ENCODE assay signal across 8 cellular contexts in the genomic region with DNA sequence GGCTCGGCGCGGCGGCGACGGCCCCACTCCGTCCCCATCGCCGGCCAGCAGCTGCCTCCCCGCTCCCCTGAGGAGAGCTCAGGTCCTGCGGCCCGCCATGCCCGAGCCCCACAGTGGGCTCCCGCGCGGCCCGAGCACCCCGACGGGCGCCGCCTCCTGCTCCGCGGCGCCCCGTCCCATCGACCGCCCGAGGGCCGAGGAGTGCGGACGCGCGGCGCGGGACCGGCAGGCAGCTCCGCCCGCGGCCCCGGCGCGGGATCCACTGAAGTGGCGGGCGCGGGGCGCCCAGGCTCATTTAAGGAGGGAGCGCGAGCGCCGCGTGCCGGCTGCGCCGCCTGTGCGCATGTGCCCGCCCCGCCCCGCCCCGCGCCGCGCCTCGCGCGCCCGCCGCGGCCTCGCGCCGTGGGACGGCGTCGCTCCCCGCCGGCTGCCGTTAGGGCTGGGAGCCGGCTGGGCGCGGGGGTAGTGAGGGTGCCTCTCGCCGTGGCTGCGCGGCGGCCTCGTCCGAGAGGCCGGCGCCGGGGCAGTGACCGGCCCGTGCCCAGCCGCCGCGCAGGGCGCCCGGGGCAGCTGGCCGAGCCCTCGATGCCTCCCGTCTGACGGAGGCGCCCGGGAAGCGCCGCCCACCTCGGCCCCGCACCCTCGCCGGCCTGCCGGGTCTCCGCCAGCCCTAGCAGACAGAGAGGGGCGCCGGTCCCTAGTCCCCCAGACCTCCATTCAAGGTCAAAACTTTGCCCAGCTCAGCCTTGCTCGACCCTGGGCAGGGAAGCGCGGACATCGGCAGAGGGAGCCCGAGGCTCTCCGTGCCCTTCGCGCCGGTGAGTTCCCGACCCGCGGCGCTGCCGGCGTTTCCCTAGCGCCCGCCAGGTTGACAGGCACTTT. TPM values are rescaled to one million over a fixed set of nuclear protein-coding genes. Genes with fewer than 3 reads are reported as not detected.
DNase-seq lines count a peak whose midpoint lies in the region; ATAC-seq and TF ChIP-seq lines count a peak whose summit lies in the region.

A gene with protein sequence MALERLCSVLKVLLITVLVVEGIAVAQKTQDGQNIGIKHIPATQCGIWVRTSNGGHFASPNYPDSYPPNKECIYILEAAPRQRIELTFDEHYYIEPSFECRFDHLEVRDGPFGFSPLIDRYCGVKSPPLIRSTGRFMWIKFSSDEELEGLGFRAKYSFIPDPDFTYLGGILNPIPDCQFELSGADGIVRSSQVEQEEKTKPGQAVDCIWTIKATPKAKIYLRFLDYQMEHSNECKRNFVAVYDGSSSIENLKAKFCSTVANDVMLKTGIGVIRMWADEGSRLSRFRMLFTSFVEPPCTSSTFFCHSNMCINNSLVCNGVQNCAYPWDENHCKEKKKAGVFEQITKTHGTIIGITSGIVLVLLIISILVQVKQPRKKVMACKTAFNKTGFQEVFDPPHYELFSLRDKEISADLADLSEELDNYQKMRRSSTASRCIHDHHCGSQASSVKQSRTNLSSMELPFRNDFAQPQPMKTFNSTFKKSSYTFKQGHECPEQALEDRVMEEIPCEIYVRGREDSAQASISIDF (minus strand): TSS at position 269 of the 882 bp plus-strand sequence. CDS start 333 bp downstream, outside the sequence.

- H3K4me3 ChIP-seq in neutrophil (ENCODE audit: low read depth in 1 of 2, low read length in 1 of 2) (peak within 1 kb of the TSS; percentile 69 to 75), tibial nerve (peak within 1 kb of the TSS; percentile 29 to 59 (median 50))

- peak in 1 of 2 donors; percentile 37 for TF ChIP-seq POLR2A in tibial nerve (IDR thresholded peaks at IDR 0.05)

- no peaks in the 10 kb centered on the region for H3K36me3 Mint-ChIP-seq in activated T-helper 2 cell treated with anti-CD3 and anti-CD28 coated beads, Interferon-gamma antibody, Interleukin-2, Interleukin-4, amounts not matched to agents 10 μg/mL and 5 μg/mL and 100 μg/mL, durations not matched to agents 14 hours and 24 hours and 36 hours (ENCODE audit: low read depth)

- DNase-seq in Caki2 (ENCODE audit: low read depth) (peak; percentile 59), RPMI7951 (ENCODE audit: low read depth) (peak; percentile 67), foreskin keratinocyte (peak in 1 of 2 donors; percentile 52), tibial nerve (ENCODE audit: low spot score in 2 of 2) (no peak)
- peak; percentile 47 for DNase-seq in activated T-helper 2 cell treated with anti-CD3 and anti-CD28 coated beads, Interferon-gamma antibody, Interleukin-2, Interleukin-4, amounts not matched to agents 10 μg/mL and 5 μg/mL and 100 μg/mL, durations not matched to agents 14 hours and 24 hours and 36 hours (ENCODE audit: low spot score)

- H3K9me3 Mint-ChIP-seq in activated T-helper 2 cell treated with anti-CD3 and anti-CD28 coated beads, Interferon-gamma antibody, Interleukin-2, Interleukin-4, amounts not matched to agents 10 μg/mL and 5 μg/mL and 100 μg/mL, durations not matched to agents 14 hours and 24 hours and 36 hours: no peaks in the 10 kb centered on the region

- peaks cover 16% of the 10 kb centered on the region for H3K4me1 Mint-ChIP-seq in activated T-helper 2 cell treated with anti-CD3 and anti-CD28 coated beads, Interferon-gamma antibody, Interleukin-2, Interleukin-4, amounts not matched to agents 10 μg/mL and 5 μg/mL and 100 μg/mL, durations not matched to agents 14 hours and 24 hours and 36 hours (ENCODE audit: low read depth)

- H3K9me3 ChIP-seq in neutrophil (no peaks in the 10 kb centered on the region), tibial nerve (no peaks in the 10 kb centered on the region)

- H3K27ac ChIP-seq in foreskin keratinocyte: peak within 1 kb of the TSS; percentile 51
- H3K27ac ChIP-seq in neutrophil: peak within 1 kb of the TSS; percentile 25
- H3K27ac ChIP-seq in tibial nerve: peak within 1 kb of the TSS in 2 of 4 donors; percentile 46 to 58

- H3K36me3 ChIP-seq in neutrophil (no peaks in the 10 kb centered on the region), tibial nerve (no peaks in the 10 kb centered on the region)

- WGBS in tibial nerve, 2 donors: 2 to 7% methylated on average over 12 to 44 of the region's 130 CpGs

- H3K27ac Mint-ChIP-seq in activated T-helper 2 cell treated with anti-CD3 and anti-CD28 coated beads, Interferon-gamma antibody, Interleukin-2, Interleukin-4, amounts not matched to agents 10 μg/mL and 5 μg/mL and 100 μg/mL, durations not matched to agents 14 hours and 24 hours and 36 hours: peak within 1 kb of the TSS; percentile 61

- H3K27me3 ChIP-seq in foreskin keratinocyte: no peaks in the 10 kb centered on the region
- peaks cover 53% of the 10 kb centered on the region for H3K27me3 ChIP-seq in neutrophil
- H3K27me3 ChIP-seq in tibial nerve: peaks cover 0 to 4% of the 10 kb centered on the region in 2 donors

- TF ChIP-seq CTCF in foreskin keratinocyte (conservative IDR thresholded peaks at IDR 0.05) (peak; percentile 73), neutrophil (IDR thresholded peaks at IDR 0.05) (no peak), tibial nerve (IDR thresholded peaks at IDR 0.05) (peak; percentile 21 to 50 (median 38))

- peak within 1 kb of the TSS; percentile 75 for H3K4me3 Mint-ChIP-seq in activated T-helper 2 cell treated with anti-CD3 and anti-CD28 coated beads, Interferon-gamma antibody, Interleukin-2, Interleukin-4, amounts not matched to agents 10 μg/mL and 5 μg/mL and 100 μg/mL, durations not matched to agents 14 hours and 24 hours and 36 hours (ENCODE audit: low read depth)

- ATAC-seq in GM19452 (IDR thresholded peaks at IDR 0.05; ENCODE audit: unreplicated experiment): peak; percentile 50
- peak; percentile 25 for ATAC-seq in HG03558 (IDR thresholded peaks at IDR 0.05; ENCODE audit: extremely low read depth, unreplicated experiment)
- ATAC-seq in foreskin keratinocyte: peak; percentile 67

- peaks cover 34% of the 10 kb centered on the region for H3K27me3 Mint-ChIP-seq in activated T-helper 2 cell treated with anti-CD3 and anti-CD28 coated beads, Interferon-gamma antibody, Interleukin-2, Interleukin-4, amounts not matched to agents 10 μg/mL and 5 μg/mL and 100 μg/mL, durations not matched to agents 14 hours and 24 hours and 36 hours (ENCODE audit: low read depth)

- in situ Hi-C loops in Caki2 (cut with HindIII; ENCODE audit: low pct_unique_long_range_greater_than_20kb, low sequenced_read_pairs): no loop called here

- intact Hi-C loops in activated T-helper 2 cell treated with anti-CD3 and anti-CD28 coated beads, Interferon-gamma antibody, Interleukin-2, Interleukin-4, amounts not matched to agents 10 μg/mL and 5 μg/mL and 100 μg/mL, durations not matched to agents 14 hours and 24 hours and 36 hours (cut with micrococcal nuclease): loop anchor here (1.0 to 10.0 kb wide), 7 partner anchors 107 to 1488 kb away; a partner anchor contains a TSS

- no peak for TF ChIP-seq EP300 in tibial nerve (IDR thresholded peaks at IDR 0.05)

- H3K4me1 ChIP-seq in foreskin keratinocyte (peaks cover 23% of the 10 kb centered on the region), neutrophil (ENCODE audit: control insufficient read depth in 1 of 2, insufficient read depth in 1 of 2, low read depth in 1 of 2, low read length in 1 of 2) (peaks cover 24 to 27% of the 10 kb centered on the region in 2 experiments), tibial nerve (peaks cover 0 to 30% (median 2%) of the 10 kb centered on the region in 4 donors)

RNA-seq across cellular contexts. Expression of the gene that starts here (rescaled TPM):
- total RNA-seq in Caki2 (2014; rRNA removed; shearing (Covaris generic); ENCODE audit: low replicate concordance): 33.0 and 35.1 TPM in 2 replicates
- 265 and 331 TPM in 2 replicates for total RNA-seq in RPMI7951 (2014; rRNA removed; shearing (Covaris generic))
- 6.2 and 6.9 TPM in 2 replicates for total RNA-seq in activated T-helper 2 cell treated with anti-CD3 and anti-CD28 coated beads, Interferon-gamma antibody, Interleukin-2, Interleukin-4, amounts not matched to agents 10 μg/mL and 5 μg/mL and 100 μg/mL, durations not matched to agents 14 hours and 24 hours and 36 hours
- total RNA-seq in foreskin keratinocyte (57.4 and 73.3 TPM in 2 replicates), tibial nerve (1 to 10 TPM in 1 of 4 donors, under 1 TPM in 3; 0.63 to 3.3 (median 0.72) TPM)
- 35.2 and 48.4 TPM in 2 replicates for polyA plus RNA-seq in foreskin keratinocyte

Comparison
In these comparisons a context has a peak if more than half of its experiments do, and no peak if none do; other contexts are left out.
1. DNase-seq: peak in Caki2 (single experiment), RPMI7951 (single experiment) and activated T-helper 2 cell treated with anti-CD3 and anti-CD28 coated beads, Interferon-gamma antibody, Interleukin-2, Interleukin-4, amounts not matched to agents 10 μg/mL and 5 μg/mL and 100 μg/mL, durations not matched to agents 14 hours and 24 hours and 36 hours (single experiment); none in tibial nerve (0 of 2).
2. Peak in every context shown above with its lines, with median percentiles within 50 percentile points of each other: ATAC-seq.